15 cellular contexts compared by ENCODE assay signal in genomic region chr4:1852904-1853623, GRCh38. TPM values are rescaled to one million over a fixed set of nuclear protein-coding genes. Genes with fewer than 3 reads are reported as not detected.
DNase-seq lines count a peak whose midpoint lies in the region; ATAC-seq and TF ChIP-seq lines count a peak whose summit lies in the region.
"Had no signal": no experiment of that assay in that cellular context is flagged by ENCODE, and none has a peak within 500 bp of the region (broad histone marks: within the 10 kb centered on the region; RNA-seq: fewer than 3 reads in every experiment).

No MANE protein-coding gene starts in this region.

- peaks cover 2% of the 10 kb centered on the region for H3K36me3 Mint-ChIP-seq in activated naive CD8-positive, alpha-beta T cell
- no peaks in the 10 kb centered on the region for H3K36me3 Mint-ChIP-seq in naive B cell

- H3K9me2 ChIP-seq in GM23248 (ENCODE audit: insufficient read depth) = no peaks in the 10 kb centered on the region

- peak overlapping the region; percentile 34 for H3K27ac Mint-ChIP-seq in activated naive CD8-positive, alpha-beta T cell
- peak overlapping the region in 4 of 6 donors; percentile 21 to 80 (median 69) for H3K27ac Mint-ChIP-seq in naive B cell

- H3K4me2 ChIP-seq in BLaER1 (peak overlapping the region; percentile 12; the same call in 1 of the 2 replicates), DND-41 (ENCODE audit: insufficient read depth, low read length) (peak overlapping the region; percentile 98; the same call in 1 of the 2 replicates), GM23248 (ENCODE audit: unreplicated experiment) (no peak overlapping the region)

- no peaks in the 10 kb centered on the region for H3K9me3 ChIP-seq in BLaER1
- no peaks in the 10 kb centered on the region for H3K9me3 ChIP-seq in DND-41 (ENCODE audit: insufficient read depth, low read length, severe bottlenecking)
- H3K9me3 ChIP-seq in GM23248 (ENCODE audit: low read depth) = no peaks in the 10 kb centered on the region
- H3K9me3 ChIP-seq: ascending aorta, ovary, upper lobe of left lung had no signal

- no peak for TF ChIP-seq CTCF in DND-41 (IDR thresholded peaks at IDR 0.05; ENCODE audit: borderline replicate concordance, extremely low read depth, low read length, poor library complexity, severe bottlenecking)

- no peak overlapping the region for H3K27ac ChIP-seq in BLaER1
- H3K27ac ChIP-seq in DND-41 (ENCODE audit: low read length) = 0 out of 2 replicates have a peak overlapping the region, but pooled peaks have one; percentile 20
- H3K27ac ChIP-seq in GM23248 = no peak overlapping the region
- H3K27ac ChIP-seq: ascending aorta, ovary had no signal

- H3K27me3 Mint-ChIP-seq in activated naive CD8-positive, alpha-beta T cell = no peaks in the 10 kb centered on the region
- no peaks in the 10 kb centered on the region for H3K27me3 Mint-ChIP-seq in naive B cell

- H3K36me3 ChIP-seq in BLaER1 (peaks cover 32% of the 10 kb centered on the region), DND-41 (ENCODE audit: insufficient read depth, low read length) (peaks cover 21% of the 10 kb centered on the region), GM23248 (ENCODE audit: low read depth) (no peaks in the 10 kb centered on the region)
- H3K36me3 ChIP-seq: ovary had no signal

- in situ Hi-C loops in GM23248 (cut with MboI) = no loop called here

- DNase-seq in DND-41 (no peak), naive B cell (no peak), GM23248 (no peak), SIG-M5 treated with dmso at 0.1 percent for 504 hours (lab: John Stamatoyannopoulos, UW; ENCODE audit: unreplicated experiment) (no peak), AG20443 (ENCODE audit: low spot score) (no peak)
- DNase-seq in stimulated activated CD8-positive, alpha-beta memory T cell treated with anti-CD3 and anti-CD28 coated beads, Interleukin-4, amount 100 ng/mL, for 48 hours = no peak
- DNase-seq: dermis blood vessel endothelial cell, NCI-H1048, NCI-H2227 treated with DMSO at 0.1 percent for 48 hours, ovary had no signal

- H3K27me3 ChIP-seq in BLaER1 (no peaks in the 10 kb centered on the region), DND-41 (ENCODE audit: insufficient read depth, low read length, poor library complexity) (no peaks in the 10 kb centered on the region), GM23248 (replicated peaks; ENCODE audit: insufficient read depth) (no peaks in the 10 kb centered on the region)
- H3K27me3 ChIP-seq: ascending aorta, ovary, upper lobe of left lung had no signal

- H3K9me3 Mint-ChIP-seq in activated naive CD8-positive, alpha-beta T cell (ENCODE audit: low read depth) = no peaks in the 10 kb centered on the region
- no peaks in the 10 kb centered on the region for H3K9me3 Mint-ChIP-seq in naive B cell

- peaks cover 89% of the 10 kb centered on the region for H3K79me2 ChIP-seq in DND-41 (ENCODE audit: insufficient read depth, low read length)
- H3K79me2 ChIP-seq in GM23248 (ENCODE audit: insufficient read depth) = peaks cover 86% of the 10 kb centered on the region

- H3K4me3 Mint-ChIP-seq in activated naive CD8-positive, alpha-beta T cell = peak overlapping the region; percentile 61
- H3K4me3 Mint-ChIP-seq in naive B cell = peak overlapping the region in 5 of 8 donors; percentile 3 to 84 (median 53)

- ATAC-seq in DND-41 (ENCODE audit: insufficient read depth, low read depth) (no peak), naive B cell (ENCODE audit: low read depth in 2 of 2) (no peak)

- H3K4me1 Mint-ChIP-seq in activated naive CD8-positive, alpha-beta T cell (ENCODE audit: low read depth) = peaks cover 38% of the 10 kb centered on the region
- H3K4me1 Mint-ChIP-seq in naive B cell = peaks cover 26 to 41% (median 35%) of the 10 kb centered on the region in 3 donors

- no peak overlapping the region for H3K4me3 ChIP-seq in BLaER1
- no peak overlapping the region; a peak in 1 of 4 replicates for H3K4me3 ChIP-seq in DND-41 (ENCODE audit: low read depth in 1 of 2, low read length in 2 of 2)
- H3K4me3 ChIP-seq in GM23248 = no peak overlapping the region
- H3K4me3 ChIP-seq: ascending aorta, lung, ovary, upper lobe of left lung had no signal

- H3K9ac ChIP-seq in BLaER1 (0 out of 2 replicates have a peak overlapping the region, but pooled peaks have one; percentile 6), DND-41 (ENCODE audit: low read depth, low read length) (no peak overlapping the region; the same call in 1 of the 2 replicates), GM23248 (no peak overlapping the region)

- peaks cover 75% of the 10 kb centered on the region for H4K20me1 ChIP-seq in BLaER1
- peaks cover 52% of the 10 kb centered on the region for H4K20me1 ChIP-seq in DND-41 (ENCODE audit: insufficient read depth, low read length)
- peaks cover 6% of the 10 kb centered on the region; the same call in 1 of the 2 replicates for H4K20me1 ChIP-seq in GM23248 (ENCODE audit: insufficient read depth)

- 85% methylated on average over 9 of the region's 9 CpGs for WGBS in GM23248 (ENCODE audit: low coverage in 1 of 2, low lambda C conversion rate in 2 of 2, missing lambda C conversion rate in 2 of 2), 2 experiments

- H3K4me1 ChIP-seq in BLaER1 (peaks cover 66% of the 10 kb centered on the region), DND-41 (ENCODE audit: insufficient read depth, low read length) (peaks cover 54% of the 10 kb centered on the region), GM23248 (ENCODE audit: insufficient read depth) (peaks cover 6% of the 10 kb centered on the region; the same call in 1 of the 2 replicates)

- H2AFZ ChIP-seq in DND-41 (ENCODE audit: low read depth, low read length) = no peak overlapping the region
- no peak overlapping the region for H2AFZ ChIP-seq in GM23248

- H3F3A ChIP-seq in GM23248 (ENCODE audit: insufficient read depth) = no peaks in the 10 kb centered on the region

RNA-seq across cellular contexts. Expression of gene LETM1, which starts 2.9 kb away (rescaled TPM):
- 10 to 100 TPM in 4 of 6 donors, 1 to 10 TPM in 2; 2.9 to 15.1 (median 10.8) TPM for polyA plus RNA-seq in naive B cell (ENCODE audit: low read depth in 6 of 6)
- 40.1 and 42.3 TPM in 2 replicates for total RNA-seq in GM23248 (2014; rRNA removed; shearing (Covaris generic))
- polyA plus RNA-seq in GM23248 (2016; fragmentation: Nextera tagmentation; extraction: Ambion mirVana) = 19.0 and 20.8 TPM in 2 replicates

RNA-seq across cellular contexts. Expression of gene NSD2, which starts 18.1 kb away (rescaled TPM):
- polyA plus RNA-seq in naive B cell (ENCODE audit: low read depth in 6 of 6) = 10 to 100 TPM in 1 of 6 donors, 1 to 10 TPM in 5; 2.0 to 15.7 (median 5.3) TPM
- total RNA-seq in GM23248 (2014; rRNA removed; shearing (Covaris generic)) = 32.4 and 41.0 TPM in 2 replicates
- 19.1 and 20.1 TPM in 2 replicates for polyA plus RNA-seq in GM23248 (2016; fragmentation: Nextera tagmentation; extraction: Ambion mirVana)

RNA-seq across cellular contexts. Expression of gene FGFR3, which starts 60.0 kb away (rescaled TPM):
- polyA plus RNA-seq in naive B cell (ENCODE audit: low read depth in 6 of 6) (under 1 TPM in 1 of 6 donors, not detected in 5; 0.07 TPM), GM23248 (2016; fragmentation: Nextera tagmentation; extraction: Ambion mirVana) (0.10 and 0.15 TPM in 2 replicates)
- 0.13 and 0.97 TPM in 2 replicates for total RNA-seq in GM23248 (2014; rRNA removed; shearing (Covaris generic))
